ENCODE assay signal across 9 cellular contexts in genomic region chr3:185796431-185797107, GRCh38. TPM values are rescaled to one million over a fixed set of nuclear protein-coding genes. Genes with fewer than 3 reads are reported as not detected.
A peak's percentile ranks its signal among the peaks of the same experiment; 100 is the strongest.
DNase-seq lines count a peak whose midpoint lies in the region; ATAC-seq and TF ChIP-seq lines count a peak whose summit lies in the region.
"Had no signal": no experiment of that assay in that cellular context is flagged by ENCODE, and none has a peak within 500 bp of the region (broad histone marks: within the 10 kb centered on the region; RNA-seq: fewer than 3 reads in every experiment).

No MANE protein-coding gene starts in this region.

- H3K4me3 Mint-ChIP-seq in WTC11, result no peak overlapping the region

- no peaks in the 10 kb centered on the region for H3K27me3 ChIP-seq in ACC112 (ENCODE audit: insufficient read depth, low read length)
- H3K27me3 ChIP-seq in kidney epithelial cell (ENCODE audit: control insufficient read depth, insufficient read depth, low read length), result no peaks in the 10 kb centered on the region

- H3K36me3 Mint-ChIP-seq in WTC11, result peaks cover 2% of the 10 kb centered on the region; the same call in 1 of the 2 replicates

- peaks cover 39% of the 10 kb centered on the region for H3K4me1 ChIP-seq in ACC112 (ENCODE audit: control insufficient read depth, insufficient read depth, low read length, unreplicated experiment)

- no peaks in the 10 kb centered on the region for H3K36me3 ChIP-seq in ACC112 (ENCODE audit: insufficient read depth, low read length)
- H3K36me3 ChIP-seq in kidney epithelial cell (ENCODE audit: control insufficient read depth, insufficient read depth, low read length), result no peaks in the 10 kb centered on the region

- H3K27ac ChIP-seq in ACC112 (ENCODE audit: low read depth, low read length), result peak overlapping the region; percentile 66
- H3K27ac ChIP-seq: KMS-11 had no signal

- peak overlapping the region; percentile 42 for H3K27ac Mint-ChIP-seq in WTC11

- TF ChIP-seq CTCF in WTC11 (IDR thresholded peaks at IDR 0.05) (no peak), kidney epithelial cell (IDR thresholded peaks at IDR 0.05; ENCODE audit: insufficient read depth, low read length, poor library complexity, severe bottlenecking) (no peak)

- POLR2A ChIA-PET in WTC11 (lab: Charles Lee), result interaction anchor here (1.2 kb wide), 1 partner anchor 9 kb away, joined by 5 read pairs; no protein-coding TSS in a partner anchor

- peaks cover 81% of the 10 kb centered on the region for H3K4me1 Mint-ChIP-seq in WTC11

- DNase-seq in HCEC 1CT (peak; percentile 63), WTC11 (ENCODE audit: low spot score) (no peak), kidney epithelial cell (ENCODE audit: low read depth) (peak; percentile 61), inferior parietal cortex (ENCODE audit: extremely low spot score) (no peak), GM19240 (ENCODE audit: insufficient read length, low spot score) (no peak)
- DNase-seq in stimulated activated naive CD4-positive, alpha-beta T cell treated with Interleukin-2 at 50 U/mL for 16 hours (lab: John Stamatoyannopoulos, UW), result no peak

- no peak overlapping the region for H2AFZ ChIP-seq in ACC112 (ENCODE audit: low read length, unreplicated experiment)

- no peaks in the 10 kb centered on the region for H3K27me3 Mint-ChIP-seq in WTC11 (ENCODE audit: low read depth)

- no peaks in the 10 kb centered on the region for H3K9me3 Mint-ChIP-seq in WTC11

- ATAC-seq in WTC11 (no peak), GM21825 (IDR thresholded peaks at IDR 0.05; ENCODE audit: unreplicated experiment) (no peak)

- H3K79me2 ChIP-seq in ACC112 (ENCODE audit: control insufficient read depth, insufficient read depth, low read length, unreplicated experiment), result peaks cover 87% of the 10 kb centered on the region

- H3K4me3 ChIP-seq in ACC112 (ENCODE audit: low read depth, low read length) (no peak overlapping the region; the same call in 1 of the 2 replicates), kidney epithelial cell (ENCODE audit: low read depth, low read length) (no peak overlapping the region)

- CTCF ChIA-PET in WTC11 (lab: Charles Lee), result interaction anchor here (0.5 to 1.7 kb wide), 4 partner anchors 8 to 163 kb away, joined by 3 to 7 read pairs (median 4); no protein-coding TSS in a partner anchor

TF ChIP-seq in WTC11, 78 proteins besides CTCF, POLR2A, EP300 and RAD21:
- TF ChIP-seq ESRRA (CRISPR knock-in tag; IDR thresholded peaks at IDR 0.05; ENCODE audit: borderline replicate concordance), result no peak

RNA-seq across cellular contexts. Expression of gene IGF2BP2, which starts 28.3 kb away (rescaled TPM):
- 133 to 157 TPM (median 150 TPM) in 3 replicates for total RNA-seq in WTC11 (2021)
- 68.6 and 77.0 TPM in 2 replicates for total RNA-seq in kidney epithelial cell

Comparison
In these comparisons a context has a peak if more than half of its experiments do, and no peak if none do; other contexts are left out.
1. DNase-seq: peak in HCEC 1CT (single experiment) and kidney epithelial cell (single experiment); none in WTC11 (single experiment), stimulated activated naive CD4-positive, alpha-beta T cell treated with Interleukin-2 at 50 U/mL for 16 hours (single experiment), inferior parietal cortex (single experiment) and GM19240 (single experiment).